25 cellular contexts compared by ENCODE assay signal in the genomic region with DNA sequence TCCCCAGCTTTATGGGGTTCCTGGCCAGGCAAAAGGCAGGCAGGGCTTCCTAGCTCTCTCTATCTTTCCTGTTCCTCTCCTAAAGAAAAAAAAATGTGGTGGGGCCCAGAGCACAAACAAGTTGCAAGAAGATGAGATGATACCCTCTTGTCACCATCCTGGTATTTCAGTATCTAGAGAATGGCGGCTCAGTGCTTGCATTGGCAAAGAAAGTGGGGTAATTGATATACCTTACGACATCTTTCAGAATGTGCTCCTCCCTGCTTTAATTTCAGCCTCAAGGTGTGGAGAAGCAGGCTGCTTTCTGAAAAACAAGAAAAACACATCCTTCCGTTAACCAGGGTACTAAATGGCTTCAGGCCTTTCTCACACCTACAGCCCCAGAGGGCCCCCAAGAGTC.
"Had no signal": no experiment of that assay in that cellular context is flagged by ENCODE, and none has a peak within 500 bp of the region (broad histone marks: within the 10 kb centered on the region; RNA-seq: fewer than 3 reads in every experiment).

No MANE protein-coding gene starts in this region.

- FAIRE-seq: keratinocyte, small intestine had no signal

- H3K27me3 ChIP-seq: ovary, uterus had no signal

- H3K4me1 Mint-ChIP-seq: stimulated activated effector memory CD8-positive, alpha-beta T cell treated with anti-CD3 and anti-CD28 coated beads, Interleukin-12 subunit alpha, Interleukin-12 subunit beta, amount 100 ng/mL, for 72 hours had no signal

- H3K36me3 Mint-ChIP-seq: mesothelial cell of epicardium; naive B cell; natural killer cell; stimulated activated effector memory CD8-positive, alpha-beta T cell treated with anti-CD3 and anti-CD28 coated beads, Interleukin-12 subunit alpha, Interleukin-12 subunit beta, amount 100 ng/mL, for 72 hours; type B pancreatic cell had no signal

- ATAC-seq: natural killer cell; right cardiac atrium; sciatic nerve; stimulated activated effector memory CD8-positive, alpha-beta T cell treated with anti-CD3 and anti-CD28 coated beads, Interleukin-12 subunit alpha, Interleukin-12 subunit beta, amount 100 ng/mL, for 72 hours had no signal

- H3K4me3 ChIP-seq: left ventricle myocardium inferior, lung, ovary, prostate gland, spleen, suprapubic skin, thoracic aorta, tibial artery, uterus had no signal

- H3K4me3 Mint-ChIP-seq: mesothelial cell of epicardium; naive B cell; natural killer cell; stimulated activated effector memory CD8-positive, alpha-beta T cell treated with anti-CD3 and anti-CD28 coated beads, Interleukin-12 subunit alpha, Interleukin-12 subunit beta, amount 100 ng/mL, for 72 hours; stimulated activated naive CD8-positive, alpha-beta T cell treated with anti-CD3 and anti-CD28 coated beads, Interleukin-15, Interleukin-2, amounts not matched to agents 100 ng/mL and 50 ng/mL, for 24 hours; type B pancreatic cell had no signal

- H3K9me3 Mint-ChIP-seq: mesothelial cell of epicardium; natural killer cell; stimulated activated effector memory CD8-positive, alpha-beta T cell treated with anti-CD3 and anti-CD28 coated beads, Interleukin-12 subunit alpha, Interleukin-12 subunit beta, amount 100 ng/mL, for 72 hours; stimulated activated naive CD8-positive, alpha-beta T cell treated with anti-CD3 and anti-CD28 coated beads, Interleukin-15, Interleukin-2, amounts not matched to agents 100 ng/mL and 50 ng/mL, for 24 hours; type B pancreatic cell had no signal

- H3K36me3 ChIP-seq: left ventricle myocardium inferior, ovary, prostate gland, spleen, suprapubic skin, thoracic aorta, tibial artery, uterus had no signal

- H3K27ac Mint-ChIP-seq: mesothelial cell of epicardium; naive B cell; natural killer cell; stimulated activated effector memory CD8-positive, alpha-beta T cell treated with anti-CD3 and anti-CD28 coated beads, Interleukin-12 subunit alpha, Interleukin-12 subunit beta, amount 100 ng/mL, for 72 hours; stimulated activated naive CD8-positive, alpha-beta T cell treated with anti-CD3 and anti-CD28 coated beads, Interleukin-15, Interleukin-2, amounts not matched to agents 100 ng/mL and 50 ng/mL, for 24 hours; type B pancreatic cell had no signal

- DNase-seq: hippocampal formation; left ventricle myocardium inferior; mesendoderm; naive B cell; natural killer cell; posterior cingulate gyrus; retina; right cardiac atrium; small intestine; spleen; stimulated activated CD4-positive, alpha-beta T cell treated with anti-CD3 and anti-CD28 coated beads, Interleukin-4, amount 100 ng/mL, for 24 hours; stimulated activated naive CD4-positive, alpha-beta T cell; tibial artery had no signal

- H3K27ac ChIP-seq: left ventricle myocardium inferior, ovary, prostate gland, spleen, suprapubic skin, thoracic aorta, tibial artery, uterus had no signal

- H3K27me3 Mint-ChIP-seq: stimulated activated naive CD8-positive, alpha-beta T cell treated with anti-CD3 and anti-CD28 coated beads, Interleukin-15, Interleukin-2, amounts not matched to agents 100 ng/mL and 50 ng/mL, for 24 hours had no signal
